In the genomic region with DNA sequence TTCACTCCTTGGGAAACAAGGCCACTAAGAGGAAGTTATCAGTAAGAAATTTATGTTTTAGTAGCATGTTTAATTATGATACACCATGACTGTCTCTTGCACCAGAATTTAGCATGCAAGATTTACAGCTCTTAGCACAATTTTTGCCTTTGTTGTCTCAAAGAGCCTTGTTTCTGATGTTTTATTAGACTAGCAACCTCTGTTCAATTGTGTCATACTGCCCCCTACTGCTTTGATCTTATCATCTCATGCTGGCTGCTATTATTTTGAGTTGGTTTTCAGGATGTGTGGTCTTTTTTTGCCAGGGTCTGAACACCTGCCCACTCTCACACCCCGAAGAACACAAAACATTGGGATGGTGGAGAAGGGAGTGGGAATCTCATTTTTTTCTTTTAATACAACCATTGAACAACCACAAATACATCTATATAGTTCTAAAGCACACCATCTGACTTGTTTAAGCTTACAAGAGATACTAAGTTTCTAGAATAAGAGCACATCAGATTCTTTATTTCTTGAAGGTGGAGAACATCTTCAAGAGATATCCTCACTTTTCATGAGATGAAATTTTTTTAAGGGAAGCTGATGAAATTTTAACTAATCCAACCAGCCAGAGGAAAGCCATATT, we compare ENCODE assay signal across 8 cellular contexts.
DNase-seq lines count a peak whose midpoint lies in the region; ATAC-seq and TF ChIP-seq lines count a peak whose summit lies in the region.

No MANE protein-coding gene starts in this region.

- H3K36me3 ChIP-seq in GM23248 (ENCODE audit: low read depth) (no peaks in the 10 kb centered on the region), uterus (no peaks in the 10 kb centered on the region)

- H3K9me3 ChIP-seq in GM23248 (ENCODE audit: low read depth) (no peaks in the 10 kb centered on the region), uterus (no peaks in the 10 kb centered on the region)

- WGBS in GM23248 (ENCODE audit: low coverage in 1 of 2, low lambda C conversion rate in 2 of 2, missing lambda C conversion rate in 2 of 2), 2 experiments: 0 to 3% methylated on average over 1 of the region's 1 CpG

- TF ChIP-seq CTCF in astrocyte of the cerebellum (IDR thresholded peaks at IDR 0.05; ENCODE audit: low read depth, low read length, missing control alignments) (peak; percentile 63), uterus (IDR thresholded peaks at IDR 0.05) (peak; percentile 37 to 62 (median 48))

- H3K4me1 ChIP-seq in GM23248 (ENCODE audit: insufficient read depth) (no peaks in the 10 kb centered on the region), uterus (no peaks in the 10 kb centered on the region)

- no peak overlapping the region for H2AFZ ChIP-seq in GM23248

- H3K79me2 ChIP-seq in GM23248 (ENCODE audit: insufficient read depth): no peaks in the 10 kb centered on the region

- H3K4me2 ChIP-seq in GM23248 (ENCODE audit: unreplicated experiment): no peak overlapping the region

- ATAC-seq in GM18909 (IDR thresholded peaks at IDR 0.05; ENCODE audit: poor library complexity, unreplicated experiment): no peak
- ATAC-seq in GM18502 (IDR thresholded peaks at IDR 0.05; ENCODE audit: poor library complexity, unreplicated experiment): no peak

- intact Hi-C loops in uterus (cut with DNase I; ENCODE audit: low total_unique reads): no loop called here

- DNase-seq in CMK (ENCODE audit: low read depth): peak; percentile 3
- peak; percentile 65 for DNase-seq in GM23248
- DNase-seq in NCI-H2196 treated with DMSO at 0.1 percent for 48 hours (lab: John Stamatoyannopoulos, UW; ENCODE audit: unreplicated experiment): peak; percentile 30
- DNase-seq in astrocyte of the cerebellum (ENCODE audit: low read depth): peak; percentile 39
- peak; percentile 46 for DNase-seq in kidney glomerular epithelial cell (lab: John Stamatoyannopoulos, UW)
- DNase-seq in uterus: peak in 1 of 2 donors; percentile 16

- no peaks in the 10 kb centered on the region for H3F3A ChIP-seq in GM23248 (ENCODE audit: insufficient read depth)

- H4K20me1 ChIP-seq in GM23248 (ENCODE audit: insufficient read depth): no peaks in the 10 kb centered on the region

- H3K27me3 ChIP-seq in GM23248 (replicated peaks; ENCODE audit: insufficient read depth) (0 out of 2 replicates have a peak, but pooled peaks cover 7% of the 10 kb centered on the region), uterus (no peaks in the 10 kb centered on the region)

- TF ChIP-seq POLR2A in uterus (IDR thresholded peaks at IDR 0.05): no peak

- in situ Hi-C loops in GM23248 (cut with MboI) (loop anchor here (10.0 kb wide), 1 partner anchor 1726 kb away; no protein-coding TSS in a partner anchor), astrocyte of the cerebellum (cut with HindIII; ENCODE audit: low sequenced_read_pairs) (loop anchor here (25.0 kb wide), 1 partner anchor 1714 kb away; no protein-coding TSS in a partner anchor)

- H3K4me3 ChIP-seq in GM23248 (no peak overlapping the region), astrocyte of the cerebellum (ENCODE audit: low read depth, low read length) (no peak overlapping the region), uterus (no peak overlapping the region)

- H3K27ac ChIP-seq in GM23248 (no peak overlapping the region), uterus (no peak overlapping the region)

- H3K9me2 ChIP-seq in GM23248 (ENCODE audit: insufficient read depth): no peaks in the 10 kb centered on the region

- H3K9ac ChIP-seq in GM23248: no peak overlapping the region
